In the genomic region with DNA sequence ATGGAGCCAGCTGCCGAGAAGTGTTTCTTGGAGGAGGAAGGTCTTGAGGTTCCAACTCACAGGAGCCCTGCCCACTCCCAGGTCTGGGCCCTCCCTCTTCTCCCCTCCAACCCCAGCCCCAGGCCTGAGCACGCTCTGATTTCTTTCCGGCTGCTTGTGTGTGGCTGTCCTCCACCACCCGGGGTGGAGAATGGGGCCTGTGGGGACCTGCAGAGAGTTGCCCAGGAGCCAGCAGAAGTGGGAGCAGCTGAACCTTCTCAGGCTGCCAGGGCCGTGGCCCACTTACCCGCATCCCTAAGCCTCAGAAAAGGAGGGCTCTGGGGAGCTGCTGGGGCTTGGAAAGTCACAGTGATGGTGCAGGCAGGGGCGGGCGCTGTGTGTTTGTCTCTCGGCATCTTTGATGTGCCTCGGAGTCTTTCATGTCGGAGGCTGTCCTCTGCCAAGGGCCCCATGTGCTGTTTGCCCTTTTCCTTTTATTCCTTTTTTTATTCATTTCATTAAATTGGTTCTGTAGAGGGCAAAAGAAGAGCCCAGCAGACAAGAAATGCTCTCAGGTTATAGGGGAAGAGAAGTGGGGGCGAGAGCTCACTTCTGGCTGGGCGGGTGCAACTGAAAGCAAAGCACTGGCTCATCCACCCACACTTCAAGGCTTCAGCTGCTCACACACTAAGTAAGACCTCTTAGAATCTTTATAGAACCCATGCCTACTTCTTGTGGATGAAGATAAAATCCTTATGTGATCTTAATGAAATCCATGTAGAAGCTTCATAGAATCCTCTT, we compare ENCODE assay signal across 18 cellular contexts. TPM values are rescaled to one million over a fixed set of nuclear protein-coding genes. Genes with fewer than 3 reads are reported as not detected.
DNase-seq lines count a peak whose midpoint lies in the region; TF ChIP-seq lines count a peak whose summit lies in the region.
"Had no signal": no experiment of that assay in that cellular context is flagged by ENCODE, and none has a peak within 500 bp of the region (broad histone marks: within the 10 kb centered on the region; RNA-seq: fewer than 3 reads in every experiment).

No MANE protein-coding gene starts in this region.

- no peak for TF ChIP-seq CTCF in CD14-positive monocyte (IDR thresholded peaks at IDR 0.05)
- no peak for TF ChIP-seq CTCF in Peyer's patch (IDR thresholded peaks at IDR 0.05)
- no peak for TF ChIP-seq CTCF in nephron (IDR thresholded peaks at IDR 0.05; ENCODE audit: unreplicated experiment in 3 of 3)
- no peak for TF ChIP-seq CTCF in GM10248 (IDR thresholded peaks at IDR 0.05; ENCODE audit: control extremely low read depth, extremely low read depth, low read depth, missing control alignments)
- TF ChIP-seq CTCF in uterus (IDR thresholded peaks at IDR 0.05), result no peak

- H3K27me3 ChIP-seq in Peyer's patch, result no peaks in the 10 kb centered on the region
- H3K27me3 ChIP-seq in esophagus (ENCODE audit: control insufficient read depth in 1 of 2, insufficient read depth in 2 of 2, low read length in 2 of 2), result no peaks in the 10 kb centered on the region
- H3K27me3 ChIP-seq in uterus, result no peaks in the 10 kb centered on the region
- H3K27me3 ChIP-seq: brain microvascular endothelial cell had no signal

- H3K4me3 Mint-ChIP-seq in CD14-positive monocyte (no peak overlapping the region), nephron (no peak overlapping the region)
- H3K4me3 Mint-ChIP-seq: activated naive CD8-positive, alpha-beta T cell treated with anti-CD3 and anti-CD28 coated beads, Interleukin-2, amount 10 ng/mL, durations not matched to agents 7 days and 5 days; activated T-cell treated with anti-CD3 and anti-CD28 coated beads, Interleukin-2, amount 50 U/mL, for 4 hours; CD4-positive, CD25-positive, alpha-beta regulatory T cell had no signal

- intact Hi-C loops in CD14-positive monocyte (cut with micrococcal nuclease), result no loop called here
- intact Hi-C loops in uterus (cut with DNase I; ENCODE audit: low total_unique reads), result no loop called here

- DNase-seq in CD14-positive monocyte (ENCODE audit: low spot score) (peak; percentile 22), Peyer's patch (peak in 2 of 3 donors; percentile 25 to 46), D341Med (ENCODE audit: low spot score) (no peak), GM10248 (ENCODE audit: extremely low spot score) (no peak), uterus (no peak), substantia nigra (lab: John Stamatoyannopoulos, UW) (no peak)
- DNase-seq: activated naive CD8-positive, alpha-beta T cell treated with anti-CD3 and anti-CD28 coated beads, Interleukin-2, amount 10 ng/mL, durations not matched to agents 7 days and 5 days; activated T-cell treated with anti-CD3 and anti-CD28 coated beads, Interleukin-2, amount 50 U/mL, for 4 hours; brain microvascular endothelial cell; CD4-positive, CD25-positive, alpha-beta regulatory T cell; hippocampal formation; left cardiac atrium; NCI-H146; NCI-H526 treated with DMSO at 0.1 percent for 48 hours; PC-3; stimulated activated naive CD4-positive, alpha-beta T cell had no signal

- H3K36me3 Mint-ChIP-seq in CD14-positive monocyte (no peaks in the 10 kb centered on the region), nephron (ENCODE audit: low read depth) (no peaks in the 10 kb centered on the region)
- H3K36me3 Mint-ChIP-seq: activated naive CD8-positive, alpha-beta T cell treated with anti-CD3 and anti-CD28 coated beads, Interleukin-2, amount 10 ng/mL, durations not matched to agents 7 days and 5 days; CD4-positive, CD25-positive, alpha-beta regulatory T cell had no signal

- no peaks in the 10 kb centered on the region for H3K36me3 ChIP-seq in Peyer's patch
- H3K36me3 ChIP-seq in esophagus (ENCODE audit: control insufficient read depth in 2 of 2, insufficient read depth in 2 of 2, low read length in 1 of 2), result no peaks in the 10 kb centered on the region
- no peaks in the 10 kb centered on the region for H3K36me3 ChIP-seq in uterus
- H3K36me3 ChIP-seq: brain microvascular endothelial cell had no signal

- H3K9me3 ChIP-seq in Peyer's patch, result no peaks in the 10 kb centered on the region
- H3K9me3 ChIP-seq in esophagus (ENCODE audit: control insufficient read depth in 2 of 2, insufficient read depth in 1 of 2, low read depth in 1 of 2, low read length in 1 of 2), result no peaks in the 10 kb centered on the region
- no peaks in the 10 kb centered on the region for H3K9me3 ChIP-seq in uterus

- H3K4me1 Mint-ChIP-seq in CD14-positive monocyte, result no peaks in the 10 kb centered on the region
- peaks cover 27% of the 10 kb centered on the region for H3K4me1 Mint-ChIP-seq in nephron
- H3K4me1 Mint-ChIP-seq: activated naive CD8-positive, alpha-beta T cell treated with anti-CD3 and anti-CD28 coated beads, Interleukin-2, amount 10 ng/mL, durations not matched to agents 7 days and 5 days; CD4-positive, CD25-positive, alpha-beta regulatory T cell had no signal

- H3K4me3 ChIP-seq in Peyer's patch (no peak overlapping the region), esophagus (ENCODE audit: low read depth in 1 of 2, low read length in 2 of 2) (no peak overlapping the region), uterus (no peak overlapping the region)

- POLR2A ChIA-PET in GM10248 (lab: Yijun Ruan, JAX), result no interaction called here

- H3K27me3 Mint-ChIP-seq in CD14-positive monocyte (ENCODE audit: low read depth in 3 of 3) (peaks cover 0 to 3% (median 0%) of the 10 kb centered on the region in 3 donors), nephron (ENCODE audit: low read depth) (peaks cover 8% of the 10 kb centered on the region)

- CTCF ChIA-PET in GM10248 (lab: Yijun Ruan, JAX), result interaction anchor here (1.1 to 1.5 kb wide), 2 partner anchors 7 to 38 kb away, joined by 3 read pairs; no protein-coding TSS in a partner anchor

- H3K27ac Mint-ChIP-seq in CD14-positive monocyte, result no peak overlapping the region
- peak overlapping the region; percentile 24 to 66 (median 42) for H3K27ac Mint-ChIP-seq in nephron
- H3K27ac Mint-ChIP-seq: activated naive CD8-positive, alpha-beta T cell treated with anti-CD3 and anti-CD28 coated beads, Interleukin-2, amount 10 ng/mL, durations not matched to agents 7 days and 5 days; CD4-positive, CD25-positive, alpha-beta regulatory T cell had no signal

- H3K4me1 ChIP-seq in Peyer's patch (no peaks in the 10 kb centered on the region), esophagus (ENCODE audit: control insufficient read depth in 2 of 2, insufficient read depth in 2 of 2, low read length in 1 of 2) (peaks cover 3 to 25% of the 10 kb centered on the region in 2 donors), uterus (no peaks in the 10 kb centered on the region)

- 44 to 59% methylated on average over 13 of the region's 13 CpGs for WGBS in esophagus, 2 donors

- no peaks in the 10 kb centered on the region for H3K9me3 Mint-ChIP-seq in CD14-positive monocyte
- H3K9me3 Mint-ChIP-seq in nephron, result no peaks in the 10 kb centered on the region
- H3K9me3 Mint-ChIP-seq: activated naive CD8-positive, alpha-beta T cell treated with anti-CD3 and anti-CD28 coated beads, Interleukin-2, amount 10 ng/mL, durations not matched to agents 7 days and 5 days; activated T-cell treated with anti-CD3 and anti-CD28 coated beads, Interleukin-2, amount 50 U/mL, for 4 hours; CD4-positive, CD25-positive, alpha-beta regulatory T cell had no signal

- H3K27ac ChIP-seq in Peyer's patch, result no peak overlapping the region
- peak overlapping the region; percentile 85 to 87 for H3K27ac ChIP-seq in esophagus (ENCODE audit: low read depth in 2 of 2, low read length in 1 of 2)
- H3K27ac ChIP-seq in uterus, result no peak overlapping the region
- H3K27ac ChIP-seq in substantia nigra (ENCODE audit: low read depth, low read length, poor library complexity, severe bottlenecking), result no peak overlapping the region
- H3K27ac ChIP-seq: brain microvascular endothelial cell had no signal

- TF ChIP-seq POLR2A in Peyer's patch (IDR thresholded peaks at IDR 0.05), result no peak
- TF ChIP-seq POLR2A in uterus (IDR thresholded peaks at IDR 0.05), result no peak

RNA-seq across cellular contexts. Expression of gene SDC1, which starts 52.5 kb away (rescaled TPM):
- not detected for polyA plus RNA-seq in CD14-positive monocyte
- 100 to 1,000 TPM in 3 of 4 donors, 10 to 100 TPM in 1; 25.6 to 343 (median 197) TPM for total RNA-seq in Peyer's patch
- polyA plus RNA-seq in esophagus, result 100 to 1,000 TPM; 239 to 334 TPM
- total RNA-seq in uterus, result 10 to 100 TPM in 1 of 4 donors, 1 to 10 TPM in 1, under 1 TPM in 1, not detected in 1; 0.29 to 30.1 (median 3.0) TPM
- total RNA-seq: CD4-positive, CD25-positive, alpha-beta regulatory T cell had no signal
- polyA plus RNA-seq: CD4-positive, CD25-positive, alpha-beta regulatory T cell had no signal

Comparison
In these comparisons a context has a peak if more than half of its experiments do, and no peak if none do; other contexts are left out.
1. DNase-seq: peak in CD14-positive monocyte (single experiment) and Peyer's patch (2 of 3); none in D341Med (single experiment), GM10248 (single experiment), uterus (0 of 2) and substantia nigra (0 of 49).
2. H3K27ac Mint-ChIP-seq: peak in nephron (3 of 3); none in CD14-positive monocyte (0 of 7).
3. H3K27ac ChIP-seq: peak in esophagus (2 of 2); none in Peyer's patch (0 of 4), uterus (0 of 2) and substantia nigra (single experiment).